23 cellular contexts compared by ENCODE assay signal in genomic region chrX:16662402-16662801, GRCh38. TPM values are rescaled to one million over a fixed set of nuclear protein-coding genes. Genes with fewer than 3 reads are reported as not detected.
DNase-seq lines count a peak whose midpoint lies in the region; ATAC-seq and TF ChIP-seq lines count a peak whose summit lies in the region.
"Had no signal": no experiment of that assay in that cellular context is flagged by ENCODE, and none has a peak within 500 bp of the region (broad histone marks: within the 10 kb centered on the region; RNA-seq: fewer than 3 reads in every experiment).

No MANE protein-coding gene starts in this region.

- no peaks in the 10 kb centered on the region for H3K9me3 Mint-ChIP-seq in Calu3 (ENCODE audit: low read depth, unreplicated experiment)
- H3K9me3 Mint-ChIP-seq: CD4-positive, alpha-beta T cell; CD8-positive, alpha-beta memory T cell had no signal

- H3K4me2 ChIP-seq in mammary epithelial cell (ENCODE audit: insufficient read depth, low read depth, low read length) (no peak overlapping the region), PC-3 (ENCODE audit: low read length) (peak overlapping the region; percentile 23; the same call in 1 of the 2 replicates), hepatocyte (peak overlapping the region; percentile 46)
- H3K4me2 ChIP-seq: A549; BLaER1 treated with 17β-estradiol and CSF1 and Interleukin-3, amounts not matched to agents 10 nM and 100 nM had no signal

- H3K4me1 Mint-ChIP-seq in Calu3 (ENCODE audit: low read depth, unreplicated experiment), result peaks cover 9% of the 10 kb centered on the region
- H3K4me1 Mint-ChIP-seq: CD14-positive monocyte; CD8-positive, alpha-beta memory T cell had no signal

- H3F3A ChIP-seq in PC-3 (ENCODE audit: low read length, unreplicated experiment), result peaks cover 6% of the 10 kb centered on the region

- H4K20me1 ChIP-seq in mammary epithelial cell (ENCODE audit: insufficient read depth, low read length), result no peaks in the 10 kb centered on the region
- H4K20me1 ChIP-seq in PC-3 (ENCODE audit: low read length), result no peaks in the 10 kb centered on the region
- H4K20me1 ChIP-seq in hepatocyte (ENCODE audit: insufficient read depth, poor library complexity, severe bottlenecking), result no peaks in the 10 kb centered on the region

- in situ Hi-C loops in T47D (cut with HindIII; ENCODE audit: low pct_unique_long_range_greater_than_20kb, low sequenced_read_pairs) (no loop called here), mammary epithelial cell (cut with MboI; ENCODE audit: low sequenced_read_pairs in 2 of 2) (loop anchor here (10.0 to 25.0 kb wide), 3 partner anchors 228 to 725 kb away; partner anchors contain the start of gene GRPR (in 1 of the 2))

- dilution Hi-C loops in mammary epithelial cell (cut with HindIII; ENCODE audit: low sequenced_read_pairs), result no loop called here

- no peaks in the 10 kb centered on the region for H3K79me2 ChIP-seq in mammary epithelial cell (ENCODE audit: insufficient read depth, low read length)
- no peaks in the 10 kb centered on the region for H3K79me2 ChIP-seq in PC-3 (ENCODE audit: low read length)
- peaks cover 3% of the 10 kb centered on the region for H3K79me2 ChIP-seq in hepatocyte

- peak; percentile 19 to 99 for DNase-seq in T47D (ENCODE audit: low read depth in 1 of 2, low spot score in 1 of 2)
- DNase-seq in mammary epithelial cell, result no peak
- peak; percentile 44 for DNase-seq in PC-3
- no peak for DNase-seq in hepatocyte (ENCODE audit: low spot score)
- DNase-seq in Calu3, result no peak
- no peak for DNase-seq in NCI-H1436 (lab: John Stamatoyannopoulos, UW)
- DNase-seq in HuH-7 (ENCODE audit: low spot score), result no peak
- DNase-seq: 8988T; ACHN; AML-193; BE2C; CD4-positive, alpha-beta T cell; CD8-positive, alpha-beta memory T cell; COR-L47; DMS153; DND-41; GM23248; H7; HCEC 1CT had no signal

- WGBS in mammary epithelial cell (ENCODE audit: low coverage, missing lambda C conversion rate), result 56% methylated on average over 2 of the region's 2 CpGs
- 45% methylated on average over 2 of the region's 2 CpGs for WGBS in hepatocyte (ENCODE audit: low lambda C conversion rate, missing lambda C conversion rate)

- no peaks in the 10 kb centered on the region for H3K9me2 ChIP-seq in PC-3 (replicated peaks; ENCODE audit: low read length)
- no peaks in the 10 kb centered on the region for H3K9me2 ChIP-seq in hepatocyte (replicated peaks; ENCODE audit: insufficient read depth)

- CTCF ChIA-PET in mammary epithelial cell (lab: Charles Lee; ENCODE audit: low non-redundant PET), result no interaction called here
- CTCF ChIA-PET in PC-3 (lab: Charles Lee), result interaction anchor here (0.6 kb wide), 2 partner anchors 178 to 405 kb away, joined by 3 to 5 read pairs; no protein-coding TSS in a partner anchor
- CTCF ChIA-PET in Calu3 (lab: Charles Lee), result interaction anchor here (0.7 kb wide), 1 partner anchor 84 kb away, joined by 3 read pairs; no protein-coding TSS in a partner anchor

- TF ChIP-seq CTCF in mammary epithelial cell (conservative IDR thresholded peaks at IDR 0.05 in 1 of 2, IDR thresholded peaks at IDR 0.05 in 1 of 2; ENCODE audit: extremely low read depth in 1 of 2, insufficient read depth in 1 of 2, low read depth in 1 of 2, low read length in 2 of 2) (no peak), PC-3 (conservative IDR thresholded peaks at IDR 0.05; ENCODE audit: low read depth, low read length) (no peak), hepatocyte (IDR thresholded peaks at IDR 0.05; ENCODE audit: poor library complexity) (no peak), Calu3 (IDR thresholded peaks at IDR 0.05; ENCODE audit: unreplicated experiment) (no peak)

- H3K27me3 Mint-ChIP-seq in Calu3 (ENCODE audit: unreplicated experiment), result no peaks in the 10 kb centered on the region
- H3K27me3 Mint-ChIP-seq: CD4-positive, alpha-beta T cell; CD8-positive, alpha-beta memory T cell had no signal

- H3K27ac Mint-ChIP-seq in Calu3 (ENCODE audit: unreplicated experiment), result no peak overlapping the region
- H3K27ac Mint-ChIP-seq: CD14-positive monocyte; CD4-positive, alpha-beta T cell; CD8-positive, alpha-beta memory T cell had no signal

- H3K9ac ChIP-seq in mammary epithelial cell (ENCODE audit: insufficient read depth, low read length) (no peak overlapping the region), PC-3 (ENCODE audit: low read length) (0 out of 2 replicates have a peak overlapping the region, but pooled peaks have one; percentile 18)
- H3K9ac ChIP-seq: BLaER1 treated with 17β-estradiol and CSF1 and Interleukin-3, amounts not matched to agents 10 nM and 100 nM; GM23248 had no signal

- ATAC-seq in PC-3, result no peak
- ATAC-seq: A549 had no signal

- H3K36me3 ChIP-seq in mammary epithelial cell (ENCODE audit: insufficient read depth, low read length), result no peaks in the 10 kb centered on the region
- peaks cover 9% of the 10 kb centered on the region; the same call in 1 of the 2 replicates for H3K36me3 ChIP-seq in PC-3 (ENCODE audit: low read depth, low read length)
- H3K36me3 ChIP-seq in hepatocyte (replicated peaks; ENCODE audit: insufficient read depth, low read depth), result no peaks in the 10 kb centered on the region
- H3K36me3 ChIP-seq: BE2C had no signal

- H2AFZ ChIP-seq in mammary epithelial cell (ENCODE audit: low read depth, low read length), result no peak overlapping the region
- no peak overlapping the region for H2AFZ ChIP-seq in PC-3 (ENCODE audit: low read length)
- H2AFZ ChIP-seq in hepatocyte, result no peak overlapping the region
- H2AFZ ChIP-seq: GM23248 had no signal

- H3K4me1 ChIP-seq in mammary epithelial cell (ENCODE audit: insufficient read depth, low read length), result peaks cover 4% of the 10 kb centered on the region
- H3K4me1 ChIP-seq in PC-3 (ENCODE audit: insufficient read depth, low read length), result peaks cover 64% of the 10 kb centered on the region
- peaks cover 5% of the 10 kb centered on the region for H3K4me1 ChIP-seq in hepatocyte (ENCODE audit: insufficient read depth)
- H3K4me1 ChIP-seq: A549; BE2C; BLaER1 treated with 17β-estradiol and CSF1 and Interleukin-3, amounts not matched to agents 10 nM and 100 nM had no signal

- BruUV-seq in mammary epithelial cell (replicated peaks; lab: Mats Ljungman, UMichigan) (no TSS peak), PC-3 (replicated peaks; lab: Mats Ljungman, UMichigan) (no TSS peak), Calu3 (replicated peaks; lab: Mats Ljungman, UMichigan) (no TSS peak)

- H3K27ac ChIP-seq in mammary epithelial cell (ENCODE audit: insufficient read depth, low read depth, low read length), result no peak overlapping the region
- peak overlapping the region; percentile 38 for H3K27ac ChIP-seq in PC-3 (ENCODE audit: low read length)
- peak overlapping the region; percentile 20 for H3K27ac ChIP-seq in hepatocyte
- H3K27ac ChIP-seq: A549; BLaER1 treated with 17β-estradiol and CSF1 and Interleukin-3, amounts not matched to agents 10 nM and 100 nM; GM23248 had no signal

- H3K4me3 Mint-ChIP-seq in Calu3 (ENCODE audit: low read depth, unreplicated experiment), result no peak overlapping the region
- H3K4me3 Mint-ChIP-seq: CD14-positive monocyte; CD4-positive, alpha-beta T cell; CD8-positive, alpha-beta memory T cell had no signal

- H3K4me3 ChIP-seq in mammary epithelial cell (replicated peaks in 1 of 3; ENCODE audit: insufficient read depth in 1 of 3, low read depth in 2 of 3, low read length in 3 of 3) (no peak overlapping the region), PC-3 (ENCODE audit: low read length) (no peak overlapping the region), hepatocyte (no peak overlapping the region)
- H3K4me3 ChIP-seq: A549; BLaER1 treated with 17β-estradiol and CSF1 and Interleukin-3, amounts not matched to agents 10 nM and 100 nM; GM23248 had no signal

- intact Hi-C loops in mammary epithelial cell (cut with micrococcal nuclease), result no loop called here
- intact Hi-C loops in PC-3 (cut with micrococcal nuclease), result loop anchor here (1.0 to 10.0 kb wide), 2 partner anchors 178 to 808 kb away; partner anchors contain the start of gene AP1S2
- intact Hi-C loops in Calu3 (cut with micrococcal nuclease; ENCODE audit: unreplicated experiment), result no loop called here

- POLR2A ChIA-PET in PC-3 (lab: Charles Lee; ENCODE audit: unreplicated experiment), result interaction anchor here (0.6 kb wide), 1 partner anchor 639 kb away, joined by 5 read pairs; no protein-coding TSS in a partner anchor

- H3K9me3 ChIP-seq in mammary epithelial cell (replicated peaks; ENCODE audit: insufficient read depth, low read length) (no peaks in the 10 kb centered on the region), PC-3 (ENCODE audit: low read length) (no peaks in the 10 kb centered on the region), hepatocyte (ENCODE audit: low read depth) (no peaks in the 10 kb centered on the region)
- H3K9me3 ChIP-seq: A549; BE2C; BLaER1 treated with 17β-estradiol and CSF1 and Interleukin-3, amounts not matched to agents 10 nM and 100 nM had no signal

- H3K27me3 ChIP-seq in mammary epithelial cell (ENCODE audit: insufficient read depth, low read length) (no peaks in the 10 kb centered on the region), PC-3 (ENCODE audit: low read length) (no peaks in the 10 kb centered on the region), hepatocyte (no peaks in the 10 kb centered on the region)
- H3K27me3 ChIP-seq: BE2C had no signal

- H3K36me3 Mint-ChIP-seq in Calu3 (ENCODE audit: insufficient read depth, unreplicated experiment), result peaks cover 5% of the 10 kb centered on the region

RNA-seq across cellular contexts. Expression of gene S100G, which starts 12.4 kb away (rescaled TPM):
- total RNA-seq in mammary epithelial cell (not detected), PC-3 (2014; rRNA removed) (not detected in 2 replicates), hepatocyte (35.3 and 51.1 TPM in 2 replicates), Calu3 (2022) (not detected in 2 replicates)
- polyA plus RNA-seq in mammary epithelial cell (not detected), hepatocyte (4.1 and 8.1 TPM in 2 replicates)
- not detected for polyA minus RNA-seq in mammary epithelial cell
- total RNA-seq: CD4-positive, alpha-beta T cell; CD8-positive, alpha-beta memory T cell; GM23248; H1; H7 had no signal
- polyA plus RNA-seq: A549; CD14-positive monocyte; CD8-positive, alpha-beta memory T cell; GM23248; H1 had no signal

RNA-seq across cellular contexts. Expression of gene CTPS2, which starts 50.1 kb away (rescaled TPM):
- total RNA-seq in mammary epithelial cell, result 1 to 10 TPM; 8.4 to 8.5 TPM
- polyA plus RNA-seq in mammary epithelial cell, result 6.3 TPM
- 23.3 TPM for polyA minus RNA-seq in mammary epithelial cell
- total RNA-seq in PC-3 (2014; rRNA removed), result 16.1 and 25.0 TPM in 2 replicates
- 55.7 and 57.1 TPM in 2 replicates for total RNA-seq in hepatocyte
- 25.4 and 26.2 TPM in 2 replicates for polyA plus RNA-seq in hepatocyte
- total RNA-seq in Calu3 (2022), result 22.2 and 23.2 TPM in 2 replicates

RNA-seq across cellular contexts. Expression of gene SYAP1, which starts 57.0 kb away (rescaled TPM):
- total RNA-seq in mammary epithelial cell (10 to 100 TPM; 30.3 to 47.5 TPM), PC-3 (2014; rRNA removed) (51.9 and 55.3 TPM in 2 replicates), hepatocyte (57.8 and 59.7 TPM in 2 replicates), Calu3 (2022) (38.3 and 40.7 TPM in 2 replicates)
- polyA plus RNA-seq in mammary epithelial cell (15.2 TPM), hepatocyte (50.2 and 52.1 TPM in 2 replicates)
- 16.4 TPM for polyA minus RNA-seq in mammary epithelial cell

Comparison
In these comparisons a context has a peak if more than half of its experiments do, and no peak if none do; other contexts are left out.
1. DNase-seq: peak in T47D (2 of 2) and PC-3 (single experiment); none in mammary epithelial cell (single experiment), hepatocyte (single experiment), Calu3 (single experiment), NCI-H1436 (single experiment) and HuH-7 (single experiment).
2. RNA of gene S100G, which starts 12.4 kb away (total RNA-seq): 35.3 to 51.1 TPM in hepatocyte; not detected in mammary epithelial cell, not detected in PC-3 and not detected in Calu3; every median in the first group is over 10 times any median in the second.